In the genomic region with DNA sequence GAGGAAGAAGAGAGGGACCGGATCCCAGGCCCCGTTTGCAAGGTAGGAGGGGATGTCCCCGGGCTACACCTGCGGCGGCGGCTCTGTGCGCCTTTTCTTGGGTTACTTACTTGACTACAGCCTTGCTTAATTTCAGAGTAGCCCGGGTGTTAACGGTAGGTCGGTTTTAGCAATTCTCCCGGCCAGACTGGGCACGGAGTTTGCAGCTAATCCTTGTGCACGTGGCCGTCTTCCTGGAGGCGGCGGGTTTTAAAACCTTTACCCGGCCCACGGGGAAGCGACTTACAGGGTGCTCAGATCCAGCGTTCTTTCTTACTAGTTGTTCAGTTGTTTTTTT, we compare ENCODE assay signal across 8 cellular contexts. TPM values are rescaled to one million over a fixed set of nuclear protein-coding genes. Genes with fewer than 3 reads are reported as not detected.
DNase-seq lines count a peak whose midpoint lies in the region; ATAC-seq and TF ChIP-seq lines count a peak whose summit lies in the region.

No MANE protein-coding gene starts in this region.

- ATAC-seq in GM18873 (IDR thresholded peaks at IDR 0.05; ENCODE audit: low FRiP score, unreplicated experiment) (peak; percentile 6), HG03342 (IDR thresholded peaks at IDR 0.05; ENCODE audit: unreplicated experiment) (peak; percentile 13)
- ATAC-seq in activated CD4-positive, alpha-beta T cell treated with anti-CD3 and anti-CD28 coated beads for 36 hours, result no peak

- H3K9me3 ChIP-seq in A673 (ENCODE audit: low read depth, low read length, poor library complexity, severe bottlenecking) (no peaks in the 10 kb centered on the region), neural cell (ENCODE audit: low read length) (no peaks in the 10 kb centered on the region)

- TSS peak; percentile 74 for BruUV-seq in A673 (replicated peaks; lab: Mats Ljungman, UMichigan)

- H3K27me3 Mint-ChIP-seq in activated CD4-positive, alpha-beta T cell treated with anti-CD3 and anti-CD28 coated beads for 36 hours, result no peaks in the 10 kb centered on the region
- H3K27me3 Mint-ChIP-seq in HFFc6 (ENCODE audit: insufficient read depth), result no peaks in the 10 kb centered on the region; the same call in 1 of the 2 replicates

- H3K9me2 ChIP-seq in neural cell (ENCODE audit: insufficient read depth, low read length), result no peaks in the 10 kb centered on the region

- H3K4me2 ChIP-seq in neural cell (ENCODE audit: low read length), result peak overlapping the region; percentile 86

- peak overlapping the region; percentile 68 for H3K9ac ChIP-seq in neural cell (ENCODE audit: low read length)

- peaks cover 52% of the 10 kb centered on the region for H3K36me3 ChIP-seq in A673 (ENCODE audit: insufficient read depth, low read length, poor library complexity, severe bottlenecking)
- H3K36me3 ChIP-seq in neural cell (ENCODE audit: insufficient read depth, low read length), result peaks cover 5% of the 10 kb centered on the region

- peaks cover 43% of the 10 kb centered on the region for H3K79me2 ChIP-seq in neural cell (replicated peaks; ENCODE audit: insufficient read depth, low read length)

- H3K36me3 Mint-ChIP-seq in activated CD4-positive, alpha-beta T cell treated with anti-CD3 and anti-CD28 coated beads for 36 hours (ENCODE audit: low read depth), result peaks cover 51% of the 10 kb centered on the region
- peaks cover 44% of the 10 kb centered on the region for H3K36me3 Mint-ChIP-seq in HFFc6 (ENCODE audit: low read depth)

- intact Hi-C loops in A673 (cut with micrococcal nuclease; ENCODE audit: unreplicated experiment), result no loop called here
- intact Hi-C loops in activated CD4-positive, alpha-beta T cell treated with anti-CD3 and anti-CD28 coated beads for 36 hours (cut with DNase I, micrococcal nuclease), result loop anchor here (1.0 to 5.0 kb wide), 8 partner anchors 8 to 1476 kb away; a partner anchor contains a TSS

- H3K4me3 ChIP-seq in A673 (ENCODE audit: low read depth, low read length, poor library complexity, severe bottlenecking) (peak overlapping the region; percentile 87), cardiac fibroblast (replicated peaks in 1 of 2; ENCODE audit: low read depth in 2 of 2, low read length in 2 of 2) (peak overlapping the region; percentile 99 to 100), neural cell (ENCODE audit: low read length) (peak overlapping the region; percentile 96)

- no peak for TF ChIP-seq EP300 in neural cell (conservative IDR thresholded peaks at IDR 0.05; ENCODE audit: poor library complexity, severe bottlenecking)

- TF ChIP-seq CTCF in A673 (conservative IDR thresholded peaks at IDR 0.05; ENCODE audit: low read depth, low read length), result no peak
- TF ChIP-seq CTCF in cardiac fibroblast (IDR thresholded peaks at IDR 0.05; ENCODE audit: low read depth, low read length), result no peak
- TF ChIP-seq CTCF in neural cell (IDR thresholded peaks at IDR 0.05; ENCODE audit: poor library complexity, severe bottlenecking), result no peak
- TF ChIP-seq CTCF in HFFc6 (IDR thresholded peaks at IDR 0.05), result no peak

- H3K4me1 ChIP-seq in A673 (ENCODE audit: insufficient read depth, low read length, poor library complexity, severe bottlenecking), result peaks cover 15% of the 10 kb centered on the region

- H3K27ac ChIP-seq in A673 (ENCODE audit: low read depth, low read length, poor library complexity, severe bottlenecking) (peak overlapping the region; percentile 89), neural cell (ENCODE audit: low read length) (peak overlapping the region; percentile 57)

- POLR2A ChIA-PET in A673 (lab: Charles Lee; ENCODE audit: low non-redundant PET), result no interaction called here
- POLR2A ChIA-PET in activated CD4-positive, alpha-beta T cell treated with anti-CD3 and anti-CD28 coated beads for 36 hours (lab: Charles Lee), result interaction anchor here (0.6 to 4.0 kb wide), 7 partner anchors 8 to 702 kb away, joined by 3 to 84 read pairs (median 5); a partner anchor contains a TSS

- H3K27me3 ChIP-seq in A673 (replicated peaks; ENCODE audit: insufficient read depth, low read depth, low read length, poor library complexity), result no peaks in the 10 kb centered on the region
- H3K27me3 ChIP-seq in neural cell (ENCODE audit: insufficient read depth, low read depth, low read length), result no peaks in the 10 kb centered on the region

- no peaks in the 10 kb centered on the region for H3K9me3 Mint-ChIP-seq in activated CD4-positive, alpha-beta T cell treated with anti-CD3 and anti-CD28 coated beads for 36 hours (ENCODE audit: low read depth)
- no peaks in the 10 kb centered on the region for H3K9me3 Mint-ChIP-seq in HFFc6

- H3F3A ChIP-seq in neural cell (ENCODE audit: insufficient read depth, low read length, poor library complexity, severe bottlenecking), result no peaks in the 10 kb centered on the region

- no peak for TF ChIP-seq RAD21 in neural cell (conservative IDR thresholded peaks at IDR 0.05)

- CTCF ChIA-PET in A673 (lab: Charles Lee), result no interaction called here
- CTCF ChIA-PET in activated CD4-positive, alpha-beta T cell treated with anti-CD3 and anti-CD28 coated beads for 36 hours (lab: Charles Lee), result interaction anchor here (0.9 to 3.8 kb wide), 9 partner anchors 8 to 1011 kb away, joined by 3 to 23 read pairs (median 5); a partner anchor contains a TSS

- H4K20me1 ChIP-seq in neural cell (ENCODE audit: insufficient read depth), result no peaks in the 10 kb centered on the region

- H3K4me3 Mint-ChIP-seq in activated CD4-positive, alpha-beta T cell treated with anti-CD3 and anti-CD28 coated beads for 36 hours, result no peak overlapping the region
- no peak overlapping the region for H3K4me3 Mint-ChIP-seq in HFFc6

- peak overlapping the region; percentile 51 for H2AFZ ChIP-seq in neural cell (ENCODE audit: low read depth, low read length)

- no peak overlapping the region for H3K27ac Mint-ChIP-seq in activated CD4-positive, alpha-beta T cell treated with anti-CD3 and anti-CD28 coated beads for 36 hours
- no peak overlapping the region for H3K27ac Mint-ChIP-seq in HFFc6

- DNase-seq in A673 (ENCODE audit: low spot score), result no peak
- no peak for DNase-seq in cardiac fibroblast (ENCODE audit: low read depth in 2 of 2)
- DNase-seq in activated CD4-positive, alpha-beta T cell treated with anti-CD3 and anti-CD28 coated beads for 36 hours, result no peak
- DNase-seq in globus pallidus (ENCODE audit: low spot score), result no peak
- no peak for DNase-seq in HFFc6

- peaks cover 39% of the 10 kb centered on the region for H3K4me1 Mint-ChIP-seq in activated CD4-positive, alpha-beta T cell treated with anti-CD3 and anti-CD28 coated beads for 36 hours
- peaks cover 55% of the 10 kb centered on the region for H3K4me1 Mint-ChIP-seq in HFFc6 (ENCODE audit: low read depth)

TF ChIP-seq in neural cell, 6 proteins besides CTCF, POLR2A, EP300 and RAD21:
- TF ChIP-seq, protein P1, sequence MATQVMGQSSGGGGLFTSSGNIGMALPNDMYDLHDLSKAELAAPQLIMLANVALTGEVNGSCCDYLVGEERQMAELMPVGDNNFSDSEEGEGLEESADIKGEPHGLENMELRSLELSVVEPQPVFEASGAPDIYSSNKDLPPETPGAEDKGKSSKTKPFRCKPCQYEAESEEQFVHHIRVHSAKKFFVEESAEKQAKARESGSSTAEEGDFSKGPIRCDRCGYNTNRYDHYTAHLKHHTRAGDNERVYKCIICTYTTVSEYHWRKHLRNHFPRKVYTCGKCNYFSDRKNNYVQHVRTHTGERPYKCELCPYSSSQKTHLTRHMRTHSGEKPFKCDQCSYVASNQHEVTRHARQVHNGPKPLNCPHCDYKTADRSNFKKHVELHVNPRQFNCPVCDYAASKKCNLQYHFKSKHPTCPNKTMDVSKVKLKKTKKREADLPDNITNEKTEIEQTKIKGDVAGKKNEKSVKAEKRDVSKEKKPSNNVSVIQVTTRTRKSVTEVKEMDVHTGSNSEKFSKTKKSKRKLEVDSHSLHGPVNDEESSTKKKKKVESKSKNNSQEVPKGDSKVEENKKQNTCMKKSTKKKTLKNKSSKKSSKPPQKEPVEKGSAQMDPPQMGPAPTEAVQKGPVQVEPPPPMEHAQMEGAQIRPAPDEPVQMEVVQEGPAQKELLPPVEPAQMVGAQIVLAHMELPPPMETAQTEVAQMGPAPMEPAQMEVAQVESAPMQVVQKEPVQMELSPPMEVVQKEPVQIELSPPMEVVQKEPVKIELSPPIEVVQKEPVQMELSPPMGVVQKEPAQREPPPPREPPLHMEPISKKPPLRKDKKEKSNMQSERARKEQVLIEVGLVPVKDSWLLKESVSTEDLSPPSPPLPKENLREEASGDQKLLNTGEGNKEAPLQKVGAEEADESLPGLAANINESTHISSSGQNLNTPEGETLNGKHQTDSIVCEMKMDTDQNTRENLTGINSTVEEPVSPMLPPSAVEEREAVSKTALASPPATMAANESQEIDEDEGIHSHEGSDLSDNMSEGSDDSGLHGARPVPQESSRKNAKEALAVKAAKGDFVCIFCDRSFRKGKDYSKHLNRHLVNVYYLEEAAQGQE (IDR thresholded peaks at IDR 0.05; ENCODE audit: borderline replicate concordance), result peak; percentile 5
- TF ChIP-seq SMC3 (conservative IDR thresholded peaks at IDR 0.05; ENCODE audit: poor library complexity) (no peak), POLR2AphosphoS5 (IDR thresholded peaks at IDR 0.05) (no peak), TAF1 (IDR thresholded peaks at IDR 0.05; ENCODE audit: low read depth) (no peak), MXI1 (conservative IDR thresholded peaks at IDR 0.05; ENCODE audit: poor library complexity, severe bottlenecking) (peak; percentile 87)

RNA-seq across cellular contexts. Expression of a gene that starts 0.3 kb away (rescaled TPM):
- 84.8 and 93.3 TPM in 2 replicates for total RNA-seq in A673 (2021)
- 24.9 and 29.2 TPM in 2 replicates for polyA plus RNA-seq in neural cell
- 36.5 and 37.5 TPM in 2 replicates for polyA minus RNA-seq in neural cell
- total RNA-seq in activated CD4-positive, alpha-beta T cell treated with anti-CD3 and anti-CD28 coated beads for 36 hours, result 100 to 1,000 TPM in 1 of 2 experiments, 10 to 100 TPM in 1; 81.2 to 104 TPM
- total RNA-seq in HFFc6 (2021; fragmentation: NEBNext Ultra II Directional; extraction: Animal tissue kit (Norgen Biotek cat#: 25700)), result 10 to 100 TPM; 49.3 to 60.4 (median 55.0) TPM

RNA-seq across cellular contexts. Expression of a gene that starts 0.5 kb away (rescaled TPM):
- total RNA-seq in A673 (2021), result 38.5 and 40.8 TPM in 2 replicates
- polyA plus RNA-seq in neural cell, result 27.0 and 37.2 TPM in 2 replicates
- polyA minus RNA-seq in neural cell, result 42.3 and 43.3 TPM in 2 replicates
- total RNA-seq in activated CD4-positive, alpha-beta T cell treated with anti-CD3 and anti-CD28 coated beads for 36 hours, result 10 to 100 TPM; 38.7 to 43.0 TPM
- total RNA-seq in HFFc6 (2021; fragmentation: NEBNext Ultra II Directional; extraction: Animal tissue kit (Norgen Biotek cat#: 25700)), result 10 to 100 TPM; 32.7 to 39.3 (median 35.0) TPM

RNA-seq across cellular contexts. Expression of a gene that starts 13.5 kb away (rescaled TPM):
- total RNA-seq in A673 (2021), result 48.7 and 55.0 TPM in 2 replicates
- polyA plus RNA-seq in neural cell, result 14.9 and 17.0 TPM in 2 replicates
- polyA minus RNA-seq in neural cell, result 27.3 and 37.0 TPM in 2 replicates
- 10 to 100 TPM; 58.5 to 58.6 TPM for total RNA-seq in activated CD4-positive, alpha-beta T cell treated with anti-CD3 and anti-CD28 coated beads for 36 hours
- 10 to 100 TPM; 38.2 to 46.8 (median 45.9) TPM for total RNA-seq in HFFc6 (2021; fragmentation: NEBNext Ultra II Directional; extraction: Animal tissue kit (Norgen Biotek cat#: 25700))
